9 cellular contexts compared by ENCODE assay signal in the genomic region with DNA sequence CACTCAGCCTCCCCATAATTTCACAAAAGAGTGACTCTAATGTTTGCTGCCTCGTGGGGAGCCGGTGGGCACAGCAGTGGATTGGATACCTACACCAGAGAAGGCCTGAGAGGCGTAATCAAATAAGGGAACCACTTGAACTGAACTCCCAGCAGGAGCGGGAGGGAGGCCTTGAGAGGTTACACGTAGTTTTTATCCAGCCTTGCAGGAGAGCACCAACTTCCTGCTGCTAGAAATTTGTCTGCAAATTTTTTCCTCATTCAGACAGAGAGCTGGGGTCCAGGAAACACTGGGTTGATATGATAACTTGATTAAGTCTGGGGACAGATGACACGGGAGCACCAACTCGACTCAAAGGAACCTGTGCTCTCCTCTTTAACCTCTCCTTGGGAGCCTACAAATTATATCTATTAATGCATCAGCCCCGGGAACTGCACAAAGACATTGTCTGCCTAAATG.
A peak's percentile ranks its signal among the peaks of the same experiment; 100 is the strongest.
DNase-seq lines count a peak whose midpoint lies in the region; ATAC-seq and TF ChIP-seq lines count a peak whose summit lies in the region.
"Had no signal": no experiment of that assay in that cellular context is flagged by ENCODE, and none has a peak within 500 bp of the region (broad histone marks: within the 10 kb centered on the region; RNA-seq: fewer than 3 reads in every experiment).

No MANE protein-coding gene starts in this region.

- no peaks in the 10 kb centered on the region for H3K9me3 Mint-ChIP-seq in CD8-positive, alpha-beta memory T cell

- peaks cover 3 to 12% (median 8%) of the 10 kb centered on the region in 3 donors for H3K4me1 Mint-ChIP-seq in CD8-positive, alpha-beta memory T cell

- peak overlapping the region; percentile 71 for H3K27ac ChIP-seq in DND-41 (ENCODE audit: low read length)
- H3K27ac ChIP-seq in lung (ENCODE audit: low read depth in 1 of 2, low read length in 1 of 2) = peak overlapping the region in 1 of 2 donors; percentile 52
- no peak overlapping the region for H3K27ac ChIP-seq in CD8-positive, alpha-beta memory T cell (ENCODE audit: low read depth, low read length)
- H3K27ac ChIP-seq: skin epidermis had no signal

- WGBS in lung, 2 donors = 19 to 22% methylated on average over 8 of the region's 8 CpGs

- H3K79me2 ChIP-seq in DND-41 (ENCODE audit: insufficient read depth, low read length) = no peaks in the 10 kb centered on the region; the same call in 1 of the 2 replicates

- H3K9me3 ChIP-seq in DND-41 (ENCODE audit: insufficient read depth, low read length, severe bottlenecking) = no peaks in the 10 kb centered on the region
- H3K9me3 ChIP-seq in lung (ENCODE audit: control insufficient read depth in 2 of 2, insufficient read depth in 1 of 2, low read length in 1 of 2) = peaks cover 0 to 3% of the 10 kb centered on the region in 2 donors
- H3K9me3 ChIP-seq in CD8-positive, alpha-beta memory T cell (ENCODE audit: low read length) = no peaks in the 10 kb centered on the region

- TF ChIP-seq CTCF in DND-41 (IDR thresholded peaks at IDR 0.05; ENCODE audit: borderline replicate concordance, extremely low read depth, low read length, poor library complexity, severe bottlenecking) (no peak), lung (IDR thresholded peaks at IDR 0.05; ENCODE audit: control extremely low read depth, extremely low read depth) (no peak)

- H3K9ac ChIP-seq in DND-41 (ENCODE audit: low read depth, low read length) = peak overlapping the region; percentile 2

- ATAC-seq in DND-41 (ENCODE audit: insufficient read depth, low read depth) = peak; percentile 75
- ATAC-seq in lung (ENCODE audit: insufficient read depth, low FRiP score) = peak; percentile 77
- no peak for ATAC-seq in HG02759 (IDR thresholded peaks at IDR 0.05; ENCODE audit: unreplicated experiment)

- CTCF ChIA-PET in CD8-positive, alpha-beta memory T cell (lab: Charles Lee) = no interaction called here

- H3K36me3 Mint-ChIP-seq in CD8-positive, alpha-beta memory T cell = no peaks in the 10 kb centered on the region

- H3K4me1 ChIP-seq in DND-41 (ENCODE audit: insufficient read depth, low read length) = peaks cover 46% of the 10 kb centered on the region
- H3K4me1 ChIP-seq in lung (ENCODE audit: control insufficient read depth in 2 of 2, insufficient read depth in 2 of 2, low read length in 2 of 2) = peaks cover 0 to 3% of the 10 kb centered on the region in 2 donors
- peaks cover 5% of the 10 kb centered on the region for H3K4me1 ChIP-seq in CD8-positive, alpha-beta memory T cell (ENCODE audit: insufficient read depth, low read length)

- POLR2A ChIA-PET in CD8-positive, alpha-beta memory T cell (lab: Charles Lee) = no interaction called here

- H3K4me2 ChIP-seq in DND-41 (ENCODE audit: insufficient read depth, low read length) = peak overlapping the region; percentile 84

- H3K27me3 ChIP-seq in DND-41 (ENCODE audit: insufficient read depth, low read length, poor library complexity) = peaks cover 13% of the 10 kb centered on the region
- H3K27me3 ChIP-seq in lung (ENCODE audit: control insufficient read depth, insufficient read depth) = no peaks in the 10 kb centered on the region
- H3K27me3 ChIP-seq in CD8-positive, alpha-beta memory T cell (ENCODE audit: insufficient read depth, low read length, poor library complexity, severe bottlenecking) = peaks cover 4% of the 10 kb centered on the region

- H3K36me3 ChIP-seq in DND-41 (ENCODE audit: insufficient read depth, low read length) (no peaks in the 10 kb centered on the region), lung (ENCODE audit: control insufficient read depth in 2 of 2, insufficient read depth in 2 of 2, low read length in 2 of 2) (no peaks in the 10 kb centered on the region)
- no peaks in the 10 kb centered on the region for H3K36me3 ChIP-seq in CD8-positive, alpha-beta memory T cell (ENCODE audit: insufficient read depth, low read length)

- H3K4me3 ChIP-seq in DND-41 (ENCODE audit: low read depth in 1 of 2, low read length in 2 of 2) (peak overlapping the region in 1 of 2 experiments; percentile 15; a peak in 2 of 4 replicates), lung (no peak overlapping the region)
- H3K4me3 ChIP-seq in CD8-positive, alpha-beta memory T cell (ENCODE audit: low read length) = no peak overlapping the region
- H3K4me3 ChIP-seq: skin epidermis had no signal

- no peak overlapping the region for H3K4me3 Mint-ChIP-seq in CD8-positive, alpha-beta memory T cell

- H2AFZ ChIP-seq in DND-41 (ENCODE audit: low read depth, low read length) = peak overlapping the region; percentile 73

- no peak overlapping the region for H3K27ac Mint-ChIP-seq in CD8-positive, alpha-beta memory T cell

- H4K20me1 ChIP-seq in DND-41 (ENCODE audit: insufficient read depth, low read length) = no peaks in the 10 kb centered on the region

- DNase-seq in DND-41 (peak; percentile 82), NCI-H1417 treated with DMSO at 0.1 percent for 48 hours (lab: John Stamatoyannopoulos, UW) (peak; percentile 66), SW480 (ENCODE audit: low spot score) (peak; percentile 41), lung (ENCODE audit: low spot score) (peak; percentile 49), iPS-NIHi7 (ENCODE audit: extremely low spot score) (no peak)
- no peak for DNase-seq in stimulated activated naive CD4-positive, alpha-beta T cell treated with Interleukin-2 at 50 U/mL for 16 hours (lab: John Stamatoyannopoulos, UW)
- DNase-seq in CD8-positive, alpha-beta memory T cell = no peak

- peaks cover 42 to 65% of the 10 kb centered on the region in 2 donors for H3K27me3 Mint-ChIP-seq in CD8-positive, alpha-beta memory T cell

Comparison
In these comparisons a context has a peak if more than half of its experiments do, and no peak if none do; other contexts are left out.
1. DNase-seq: peak in DND-41 (single experiment), NCI-H1417 treated with DMSO at 0.1 percent for 48 hours (single experiment), SW480 (single experiment) and lung (single experiment); none in stimulated activated naive CD4-positive, alpha-beta T cell treated with Interleukin-2 at 50 U/mL for 16 hours (single experiment), iPS-NIHi7 (single experiment) and CD8-positive, alpha-beta memory T cell (0 of 5).